Comparison of ENCODE assay signal across 8 cellular contexts in the genomic region with DNA sequence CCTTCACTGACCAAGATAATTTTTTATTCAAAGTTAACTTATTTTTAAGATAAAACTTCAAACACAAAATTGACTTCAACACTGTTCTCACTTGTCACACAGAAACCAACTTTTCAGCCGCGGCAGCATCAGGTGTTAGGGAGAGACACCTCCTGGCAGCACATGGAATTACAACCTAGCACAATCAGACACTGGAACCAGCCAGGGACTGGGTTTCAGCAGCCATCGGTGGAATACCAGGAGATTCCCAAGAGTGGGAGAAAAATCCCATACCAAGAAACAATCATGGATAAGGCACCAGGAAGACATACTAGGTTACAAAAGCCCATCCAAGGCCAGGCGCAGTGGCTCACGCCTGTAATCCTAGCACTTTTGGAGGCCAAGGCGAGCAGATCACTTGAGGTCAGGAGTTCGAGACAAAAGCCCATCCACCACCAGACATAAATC.
DNase-seq lines count a peak whose midpoint lies in the region; ATAC-seq and TF ChIP-seq lines count a peak whose summit lies in the region.

No MANE protein-coding gene starts in this region.

- RAD21 ChIA-PET in HCT116 (lab: Charles Lee; ENCODE audit: low non-redundant PET in 1 of 2, low total read pairs in 2 of 2, uncharacterized antibody in 2 of 2, unreplicated experiment in 2 of 2), result interaction anchor here in 1 of 2 experiments (0.9 kb wide), 1 partner anchor 216 kb away, joined by 4 read pairs; a partner anchor contains a TSS

- H3K4me1 ChIP-seq in CD4-positive, CD25-positive, alpha-beta regulatory T cell (ENCODE audit: control insufficient read depth, insufficient read depth, low read length, poor library complexity, severe bottlenecking), result peaks cover 9% of the 10 kb centered on the region
- peaks cover 0 to 7% of the 10 kb centered on the region in 2 experiments; a peak in 2 of 4 replicates for H3K4me1 ChIP-seq in HCT116 (ENCODE audit: control insufficient read depth in 1 of 2, insufficient read depth in 2 of 2, low read length in 2 of 2)

- intact Hi-C loops in HCT116 (cut with micrococcal nuclease), result loop anchor here (1.0 to 10.0 kb wide), 3 partner anchors 216 to 394 kb away; a partner anchor contains a TSS

- no peaks in the 10 kb centered on the region for H3K36me3 ChIP-seq in CD4-positive, CD25-positive, alpha-beta regulatory T cell (ENCODE audit: control insufficient read depth, insufficient read depth, low read length)
- no peaks in the 10 kb centered on the region for H3K36me3 ChIP-seq in HCT116 (ENCODE audit: control insufficient read depth in 1 of 2, insufficient read depth in 2 of 2, low read length in 2 of 2)

- BruUV-seq in HCT116 (replicated peaks; lab: Mats Ljungman, UMichigan), result no TSS peak

- H3K4me2 ChIP-seq in HCT116 (ENCODE audit: low read length), result no peak overlapping the region

- peaks cover 6% of the 10 kb centered on the region for H3K27me3 ChIP-seq in CD4-positive, CD25-positive, alpha-beta regulatory T cell (ENCODE audit: control insufficient read depth, insufficient read depth, low read length)
- no peaks in the 10 kb centered on the region for H3K27me3 ChIP-seq in HCT116 (ENCODE audit: insufficient read depth, low read length)

- H3K79me2 ChIP-seq in HCT116 (ENCODE audit: insufficient read depth, low read length), result no peaks in the 10 kb centered on the region

- H3K4me3 ChIP-seq in CD4-positive, CD25-positive, alpha-beta regulatory T cell (ENCODE audit: low read depth, low read length), result no peak overlapping the region
- H3K4me3 ChIP-seq in HCT116 (replicated peaks in 1 of 2; ENCODE audit: low read depth in 1 of 2, low read length in 2 of 2) (no peak overlapping the region), epithelial cell of proximal tubule (ENCODE audit: low read depth, low read length) (no peak overlapping the region)

- TF ChIP-seq POLR2A in HCT116 (IDR thresholded peaks at IDR 0.05; ENCODE audit: borderline replicate concordance, extremely low read depth, insufficient read depth, insufficient read length), result no peak

- H3K4me1 Mint-ChIP-seq in CD4-positive, CD25-positive, alpha-beta regulatory T cell, result peaks cover 0 to 8% (median 4%) of the 10 kb centered on the region in 4 donors
- peaks cover 3 to 29% (median 8%) of the 10 kb centered on the region in 4 donors for H3K4me1 Mint-ChIP-seq in naive thymus-derived CD8-positive, alpha-beta T cell

- CTCF ChIA-PET in HCT116 (lab: Charles Lee), result interaction anchor here (0.7 to 1.4 kb wide), 8 partner anchors 16 to 393 kb away, joined by 3 to 8 read pairs (median 3); a partner anchor contains a TSS

- peak; percentile 29 to 70 (median 59) for DNase-seq in CD4-positive, CD25-positive, alpha-beta regulatory T cell
- DNase-seq in HCT116 (ENCODE audit: low read depth, low spot score) (peak; percentile 56), NOMO-1 treated with DMSO at 0.1 percent for 48 hours (lab: John Stamatoyannopoulos, UW; ENCODE audit: unreplicated experiment) (peak; percentile 50), epithelial cell of proximal tubule (ENCODE audit: low read depth) (no peak)
- peak; percentile 64 for DNase-seq in activated CD8-positive, alpha-beta memory T cell treated with anti-CD3 and anti-CD28 coated beads, Interleukin-2, amount 50 U/mL, for 4 hours
- DNase-seq in naive thymus-derived CD8-positive, alpha-beta T cell, result peak; percentile 27 to 81 (median 52)
- DNase-seq in stimulated activated naive CD4-positive, alpha-beta T cell (lab: John Stamatoyannopoulos, UW), result peak; percentile 14 to 60 (median 26)

- no peak overlapping the region for H3K4me3 Mint-ChIP-seq in CD4-positive, CD25-positive, alpha-beta regulatory T cell
- no peak overlapping the region for H3K4me3 Mint-ChIP-seq in naive thymus-derived CD8-positive, alpha-beta T cell

- no peak overlapping the region for H3K27ac Mint-ChIP-seq in CD4-positive, CD25-positive, alpha-beta regulatory T cell
- peak overlapping the region in 1 of 10 donors; percentile 13 for H3K27ac Mint-ChIP-seq in naive thymus-derived CD8-positive, alpha-beta T cell

- peak; percentile 65 to 66 for ATAC-seq in CD4-positive, CD25-positive, alpha-beta regulatory T cell (ENCODE audit: low read depth in 2 of 2)
- peak; percentile 77 for ATAC-seq in HCT116
- peak; percentile 68 to 70 for ATAC-seq in naive thymus-derived CD8-positive, alpha-beta T cell
- ATAC-seq in HG03457 (IDR thresholded peaks at IDR 0.05; ENCODE audit: unreplicated experiment), result no peak

- H3K9me2 ChIP-seq in HCT116 (ENCODE audit: insufficient read depth), result no peaks in the 10 kb centered on the region

- TF ChIP-seq CTCF in HCT116 (IDR thresholded peaks at IDR 0.05 in 2 of 3, conservative IDR thresholded peaks at IDR 0.05 in 1 of 3; ENCODE audit: borderline replicate concordance in 1 of 3, insufficient read depth in 1 of 3, low read depth in 2 of 3, low read length in 2 of 3) (peak; percentile 88 to 89 (median 89)), epithelial cell of proximal tubule (conservative IDR thresholded peaks at IDR 0.05; ENCODE audit: low read depth, low read length) (peak; percentile 97)

- H3K27ac ChIP-seq in CD4-positive, CD25-positive, alpha-beta regulatory T cell (ENCODE audit: insufficient read depth, low read length, poor library complexity, severe bottlenecking), result no peak overlapping the region
- H3K27ac ChIP-seq in HCT116 (ENCODE audit: low read depth, low read length), result no peak overlapping the region

- H3K27me3 Mint-ChIP-seq in CD4-positive, CD25-positive, alpha-beta regulatory T cell, result peaks cover 33% of the 10 kb centered on the region
- H3K27me3 Mint-ChIP-seq in naive thymus-derived CD8-positive, alpha-beta T cell, result peaks cover 17 to 50% (median 30%) of the 10 kb centered on the region in 5 donors

- TF ChIP-seq RAD21 in HCT116 (IDR thresholded peaks at IDR 0.05; ENCODE audit: low read depth), result peak; percentile 96

- H2AFZ ChIP-seq in HCT116 (ENCODE audit: low read depth, low read length, poor library complexity, severe bottlenecking), result no peak overlapping the region

- H3K9me3 ChIP-seq in CD4-positive, CD25-positive, alpha-beta regulatory T cell (ENCODE audit: control insufficient read depth in 2 of 2, low read length in 2 of 2), result no peaks in the 10 kb centered on the region
- no peaks in the 10 kb centered on the region for H3K9me3 ChIP-seq in HCT116 (ENCODE audit: control insufficient read depth in 1 of 2, insufficient read depth in 1 of 2, low read depth in 1 of 2, low read length in 2 of 2)

- H4K20me1 ChIP-seq in HCT116 (ENCODE audit: insufficient read depth), result no peaks in the 10 kb centered on the region

- no peaks in the 10 kb centered on the region for H3K36me3 Mint-ChIP-seq in CD4-positive, CD25-positive, alpha-beta regulatory T cell
- no peaks in the 10 kb centered on the region for H3K36me3 Mint-ChIP-seq in naive thymus-derived CD8-positive, alpha-beta T cell

- no peaks in the 10 kb centered on the region for H3K9me3 Mint-ChIP-seq in CD4-positive, CD25-positive, alpha-beta regulatory T cell
- H3K9me3 Mint-ChIP-seq in naive thymus-derived CD8-positive, alpha-beta T cell, result no peaks in the 10 kb centered on the region

- H3K9ac ChIP-seq in HCT116 (ENCODE audit: low read length), result no peak overlapping the region

- POLR2A ChIA-PET in HCT116 (lab: Charles Lee), result interaction anchor here (1.2 to 1.4 kb wide), 2 partner anchors 217 to 218 kb away, joined by 3 to 9 read pairs; a partner anchor contains a TSS
- POLR2A ChIA-PET in naive thymus-derived CD8-positive, alpha-beta T cell (lab: Charles Lee), result no interaction called here

TF ChIP-seq in HCT116, 20 proteins besides CTCF, POLR2A, EP300 and RAD21:
- no peak for TF ChIP-seq POLR2AphosphoS5 (IDR thresholded peaks at IDR 0.05; ENCODE audit: low read depth, low read length)
- TF ChIP-seq, protein P1, sequence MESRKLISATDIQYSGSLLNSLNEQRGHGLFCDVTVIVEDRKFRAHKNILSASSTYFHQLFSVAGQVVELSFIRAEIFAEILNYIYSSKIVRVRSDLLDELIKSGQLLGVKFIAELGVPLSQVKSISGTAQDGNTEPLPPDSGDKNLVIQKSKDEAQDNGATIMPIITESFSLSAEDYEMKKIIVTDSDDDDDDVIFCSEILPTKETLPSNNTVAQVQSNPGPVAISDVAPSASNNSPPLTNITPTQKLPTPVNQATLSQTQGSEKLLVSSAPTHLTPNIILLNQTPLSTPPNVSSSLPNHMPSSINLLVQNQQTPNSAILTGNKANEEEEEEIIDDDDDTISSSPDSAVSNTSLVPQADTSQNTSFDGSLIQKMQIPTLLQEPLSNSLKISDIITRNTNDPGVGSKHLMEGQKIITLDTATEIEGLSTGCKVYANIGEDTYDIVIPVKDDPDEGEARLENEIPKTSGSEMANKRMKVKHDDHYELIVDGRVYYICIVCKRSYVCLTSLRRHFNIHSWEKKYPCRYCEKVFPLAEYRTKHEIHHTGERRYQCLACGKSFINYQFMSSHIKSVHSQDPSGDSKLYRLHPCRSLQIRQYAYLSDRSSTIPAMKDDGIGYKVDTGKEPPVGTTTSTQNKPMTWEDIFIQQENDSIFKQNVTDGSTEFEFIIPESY (IDR thresholded peaks at IDR 0.05; ENCODE audit: extremely low read depth, insufficient replicate concordance, low read length), result no peak
- TF ChIP-seq ZFX (IDR thresholded peaks at IDR 0.05), result no peak
- 0 out of 2 replicates have a peak, but pooled peaks have one; percentile 2 for TF ChIP-seq SP1 (IDR thresholded peaks at IDR 0.05; ENCODE audit: low read depth)
- no peak for TF ChIP-seq SRF (IDR thresholded peaks at IDR 0.05; ENCODE audit: low read depth)
- no peak for TF ChIP-seq YY1 (IDR thresholded peaks at IDR 0.05; ENCODE audit: extremely low read depth, insufficient replicate concordance, low read depth, low read length)
- no peak for TF ChIP-seq EGR1 (IDR thresholded peaks at IDR 0.05; ENCODE audit: low read depth)
- TF ChIP-seq JUND (IDR thresholded peaks at IDR 0.05), result no peak
- no peak for TF ChIP-seq EZH2 (IDR thresholded peaks at IDR 0.05)
- TF ChIP-seq CBX3 (IDR thresholded peaks at IDR 0.05; ENCODE audit: low read depth), result peak; percentile 64
- TF ChIP-seq FOSL1 (IDR thresholded peaks at IDR 0.05; ENCODE audit: low read depth), result no peak; the same call in 1 of the 2 replicates
- no peak for TF ChIP-seq EZH2phosphoT487 (IDR thresholded peaks at IDR 0.05; ENCODE audit: borderline replicate concordance)
- TF ChIP-seq, protein P2, sequence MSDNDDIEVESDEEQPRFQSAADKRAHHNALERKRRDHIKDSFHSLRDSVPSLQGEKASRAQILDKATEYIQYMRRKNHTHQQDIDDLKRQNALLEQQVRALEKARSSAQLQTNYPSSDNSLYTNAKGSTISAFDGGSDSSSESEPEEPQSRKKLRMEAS (IDR thresholded peaks at IDR 0.05), result no peak
- no peak for TF ChIP-seq CEBPB (IDR thresholded peaks at IDR 0.05; ENCODE audit: low read depth)
- TF ChIP-seq TCF7L2 (IDR thresholded peaks at IDR 0.05; ENCODE audit: borderline replicate concordance, extremely low read depth, insufficient read depth, insufficient read length), result no peak
- TF ChIP-seq, protein P3, sequence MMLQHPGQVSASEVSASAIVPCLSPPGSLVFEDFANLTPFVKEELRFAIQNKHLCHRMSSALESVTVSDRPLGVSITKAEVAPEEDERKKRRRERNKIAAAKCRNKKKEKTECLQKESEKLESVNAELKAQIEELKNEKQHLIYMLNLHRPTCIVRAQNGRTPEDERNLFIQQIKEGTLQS (IDR thresholded peaks at IDR 0.05), result no peak
